Comparison of ENCODE assay signal across 8 cellular contexts in genomic region chr7:44581907-44582603, GRCh38. TPM values are rescaled to one million over a fixed set of nuclear protein-coding genes. Genes with fewer than 3 reads are reported as not detected.
DNase-seq lines count a peak whose midpoint lies in the region; ATAC-seq and TF ChIP-seq lines count a peak whose summit lies in the region.

TSS of gene TMED4 (minus strand) at chr7:44582231. CDS start at chr7:44582206, 25 bp downstream.

- H3K9me3 ChIP-seq in testis = no peaks in the 10 kb centered on the region

- H3K27ac ChIP-seq in testis = peak within 1 kb of the TSS; percentile 98 to 99

- intact Hi-C loops in testis (cut with DNase I; ENCODE audit: low total_unique reads) = loop anchor here (5.0 kb wide), 1 partner anchor 265 kb away; the partner anchor contains the start of gene H2AZ2

- TF ChIP-seq CTCF in GM10248 (IDR thresholded peaks at IDR 0.05; ENCODE audit: control extremely low read depth, extremely low read depth, low read depth, missing control alignments) (no peak), omental fat pad (IDR thresholded peaks at IDR 0.05) (no peak), testis (IDR thresholded peaks at IDR 0.05) (peak in 1 of 3 experiments; percentile 9)

- H3K27me3 Mint-ChIP-seq in activated naive CD8-positive, alpha-beta T cell = no peaks in the 10 kb centered on the region

- H3K4me1 Mint-ChIP-seq in activated naive CD8-positive, alpha-beta T cell (ENCODE audit: low read depth) = peaks cover 28% of the 10 kb centered on the region

- peak within 1 kb of the TSS; percentile 89 for H3K4me3 Mint-ChIP-seq in activated naive CD8-positive, alpha-beta T cell

- CTCF ChIA-PET in GM10248 (lab: Yijun Ruan, JAX) = interaction anchor here (0.6 to 1.9 kb wide), 11 partner anchors 9 to 354 kb away, joined by 3 to 6 read pairs (median 3); partner anchors contain the start of gene DDX56

- peak within 1 kb of the TSS; percentile 84 to 98 for H3K4me3 ChIP-seq in testis

- POLR2A ChIA-PET in GM10248 (lab: Yijun Ruan, JAX) = interaction anchor here (0.8 to 1.2 kb wide), 2 partner anchors 24 to 53 kb away, joined by 3 read pairs; partner anchors contain the start of gene OGDH

- peaks cover 9% of the 10 kb centered on the region for H3K36me3 Mint-ChIP-seq in activated naive CD8-positive, alpha-beta T cell

- ATAC-seq in HG02623 (IDR thresholded peaks at IDR 0.05; ENCODE audit: unreplicated experiment) (peak; percentile 84), omental fat pad (ENCODE audit: low FRiP score) (peak; percentile 100)

- no peaks in the 10 kb centered on the region for H3K36me3 ChIP-seq in testis (ENCODE audit: low read depth, missing control alignments)

- no peaks in the 10 kb centered on the region for H3K9me3 Mint-ChIP-seq in activated naive CD8-positive, alpha-beta T cell (ENCODE audit: low read depth)

- peak; percentile 50 for TF ChIP-seq POLR2A in testis (IDR thresholded peaks at IDR 0.05)

- H3K27me3 ChIP-seq in testis = no peaks in the 10 kb centered on the region

- H3K27ac Mint-ChIP-seq in activated naive CD8-positive, alpha-beta T cell = peak within 1 kb of the TSS; percentile 93

- DNase-seq in GM10248 (ENCODE audit: extremely low spot score) (peak; percentile 100), NCI-H1105 (lab: John Stamatoyannopoulos, UW) (peak; percentile 99), SKM-1 treated with dmso at 0.1 percent for 144 hours (lab: John Stamatoyannopoulos, UW; ENCODE audit: unreplicated experiment) (peak; percentile 98), glomerular visceral epithelial cell (ENCODE audit: extremely low spot score) (peak; percentile 99), omental fat pad (ENCODE audit: low spot score) (peak; percentile 99), testis (peak; percentile 100)

- peaks cover 6% of the 10 kb centered on the region for H3K4me1 ChIP-seq in testis

- WGBS in testis, 2 donors = 0 to 2% methylated on average over 19 to 61 of the region's 67 CpGs

RNA-seq across cellular contexts. Expression of gene TMED4, which starts in this region (rescaled TPM):
- total RNA-seq in omental fat pad = 100 to 1,000 TPM; 105 to 140 (median 124) TPM
- 100 to 1,000 TPM; 164 to 236 TPM for total RNA-seq in testis
- 77.8 TPM for polyA plus RNA-seq in testis (ENCODE audit: insufficient read depth, low read depth, low replicate concordance)

Comparison
In these comparisons a context has a peak if more than half of its experiments do, and no peak if none do; other contexts are left out.
1. Peak in every context shown above with its lines: DNase-seq, ATAC-seq, H3K4me3 ChIP-seq and H3K27ac ChIP-seq.